In the genomic region with DNA sequence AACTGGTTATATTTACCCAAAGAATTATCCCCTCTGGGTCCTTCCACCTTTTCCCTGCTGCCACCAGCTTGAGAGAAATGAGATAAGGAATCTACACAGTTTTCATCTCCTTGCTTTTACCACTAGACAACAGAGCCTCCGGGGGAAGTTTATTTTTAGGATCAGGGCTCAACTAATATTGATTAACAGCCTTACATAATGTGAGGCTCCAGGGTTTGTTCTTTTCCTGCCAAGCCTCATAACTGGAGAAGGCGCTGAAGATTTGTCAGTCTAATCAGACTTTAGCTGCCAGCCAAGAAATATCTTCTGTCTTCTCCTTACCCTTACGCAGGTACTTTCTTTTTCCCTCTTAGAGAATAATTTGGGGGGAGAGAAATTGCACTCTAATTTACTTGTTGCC, we compare ENCODE assay signal across 12 cellular contexts.
DNase-seq lines count a peak whose midpoint lies in the region; TF ChIP-seq lines count a peak whose summit lies in the region.
"Had no signal": no experiment of that assay in that cellular context is flagged by ENCODE, and none has a peak within 500 bp of the region (broad histone marks: within the 10 kb centered on the region; RNA-seq: fewer than 3 reads in every experiment).

No MANE protein-coding gene starts in this region.

- H3K36me3 Mint-ChIP-seq in nephron (ENCODE audit: low read depth) = no peaks in the 10 kb centered on the region
- H3K36me3 Mint-ChIP-seq: CD4-positive, alpha-beta memory T cell had no signal

- no peaks in the 10 kb centered on the region for H3K9me3 ChIP-seq in HAP-1

- no peaks in the 10 kb centered on the region for H3K27me3 ChIP-seq in HAP-1 (ENCODE audit: low read depth)

- H3K4me3 ChIP-seq in HAP-1 = no peak overlapping the region
- H3K4me3 ChIP-seq: GM23248 had no signal

- no peaks in the 10 kb centered on the region for H3K9me3 Mint-ChIP-seq in nephron
- H3K9me3 Mint-ChIP-seq: H9 had no signal

- DNase-seq in NCI-H446 (lab: John Stamatoyannopoulos, UW) (peak; percentile 54 to 61), HAP-1 (ENCODE audit: low spot score in 2 of 2) (no peak), NCI-H82 (lab: John Stamatoyannopoulos, UW) (no peak)
- DNase-seq in activated CD4-positive, alpha-beta T cell treated with anti-CD3 and anti-CD28 coated beads for 48 hours = no peak
- DNase-seq: CD4-positive, alpha-beta memory T cell; COR-L47; DMS153; DND-41; GM23248; H9 had no signal

- peak overlapping the region; percentile 51 for H3K27ac ChIP-seq in VCaP
- H3K27ac ChIP-seq: GM23248 had no signal

- TF ChIP-seq CTCF in VCaP (conservative IDR thresholded peaks at IDR 0.05) = no peak
- TF ChIP-seq CTCF in nephron (IDR thresholded peaks at IDR 0.05; ENCODE audit: unreplicated experiment in 3 of 3) = no peak

- no peaks in the 10 kb centered on the region for H3K27me3 Mint-ChIP-seq in nephron (ENCODE audit: low read depth)
- H3K27me3 Mint-ChIP-seq: CD4-positive, alpha-beta memory T cell had no signal

- no peaks in the 10 kb centered on the region for H3K36me3 ChIP-seq in HAP-1 (replicated peaks)

- H3K4me1 Mint-ChIP-seq in nephron = peaks cover 56% of the 10 kb centered on the region
- H3K4me1 Mint-ChIP-seq: CD4-positive, alpha-beta memory T cell; H9 had no signal

- no peaks in the 10 kb centered on the region for H3K4me1 ChIP-seq in HAP-1

- in situ Hi-C loops in HAP-1 (cut with MboI; ENCODE audit: low sequenced_read_pairs) = no loop called here

- H3K27ac Mint-ChIP-seq in nephron = peak overlapping the region; percentile 68 to 91 (median 82)
- H3K27ac Mint-ChIP-seq: CD4-positive, alpha-beta memory T cell; H9 had no signal

- H3K4me3 Mint-ChIP-seq in nephron = no peak overlapping the region
- H3K4me3 Mint-ChIP-seq: CD4-positive, alpha-beta memory T cell; H9 had no signal

Comparison
In these comparisons a context has a peak if more than half of its experiments do, and no peak if none do; other contexts are left out.
1. DNase-seq: peak in NCI-H446 (2 of 2); none in HAP-1 (0 of 2), activated CD4-positive, alpha-beta T cell treated with anti-CD3 and anti-CD28 coated beads for 48 hours (single experiment) and NCI-H82 (single experiment).